ENCODE assay signal across 21 cellular contexts in genomic region chr4:102453827-102454226, GRCh38.
"Had no signal": no experiment of that assay in that cellular context is flagged by ENCODE, and none has a peak within 500 bp of the region (broad histone marks: within the 10 kb centered on the region; RNA-seq: fewer than 3 reads in every experiment).

No MANE protein-coding gene starts in this region.

- H3K27me3 ChIP-seq: heart left ventricle, neutrophil, right lobe of liver, tibial artery, upper lobe of right lung, vagina had no signal

- H3K4me3 ChIP-seq: heart left ventricle, psoas muscle, right lobe of liver, tibial artery, upper lobe of right lung, vagina had no signal

- H3K4me3 Mint-ChIP-seq: naive thymus-derived CD4-positive, alpha-beta T cell; nephron progenitor cell; stimulated activated effector memory CD8-positive, alpha-beta T cell treated with anti-CD3 and anti-CD28 coated beads, Interleukin-12 subunit alpha, Interleukin-12 subunit beta, amount 100 ng/mL, for 72 hours; stimulated activated naive CD8-positive, alpha-beta T cell treated with anti-CD3 and anti-CD28 coated beads, Interleukin-15, Interleukin-2, amounts not matched to agents 100 ng/mL and 50 ng/mL, for 24 hours had no signal

- H3K4me1 ChIP-seq: psoas muscle, right lobe of liver, tibial artery, upper lobe of right lung, vagina had no signal

- H3K9me3 ChIP-seq: heart left ventricle, neutrophil, psoas muscle, right lobe of liver, tibial artery, upper lobe of right lung, vagina had no signal

- H3K4me1 Mint-ChIP-seq: nephron progenitor cell had no signal

- DNase-seq: effector memory CD4-positive, alpha-beta T cell; heart left ventricle; hippocampal formation; kidney glomerular epithelial cell; mesendoderm; naive thymus-derived CD4-positive, alpha-beta T cell; nephron progenitor cell; psoas muscle; retina; right lobe of liver; stimulated activated CD4-positive, alpha-beta T cell treated with anti-CD3 and anti-CD28 coated beads, Interleukin-4, amount 100 ng/mL, for 1 hour; stimulated activated CD8-positive, alpha-beta memory T cell treated with anti-CD3 and anti-CD28 coated beads, Interleukin-4, amount 100 ng/mL, for 48 hours; tibial artery; upper lobe of right lung had no signal

- H3K9me3 Mint-ChIP-seq: nephron progenitor cell; stimulated activated effector memory CD8-positive, alpha-beta T cell treated with anti-CD3 and anti-CD28 coated beads, Interleukin-12 subunit alpha, Interleukin-12 subunit beta, amount 100 ng/mL, for 72 hours; stimulated activated naive CD8-positive, alpha-beta T cell treated with anti-CD3 and anti-CD28 coated beads, Interleukin-15, Interleukin-2, amounts not matched to agents 100 ng/mL and 50 ng/mL, for 24 hours had no signal

- H3K36me3 ChIP-seq: heart left ventricle, neutrophil, right lobe of liver, tibial artery, upper lobe of right lung, vagina had no signal

- H3K27ac Mint-ChIP-seq: nephron progenitor cell; stimulated activated effector memory CD8-positive, alpha-beta T cell treated with anti-CD3 and anti-CD28 coated beads, Interleukin-12 subunit alpha, Interleukin-12 subunit beta, amount 100 ng/mL, for 72 hours; stimulated activated naive CD8-positive, alpha-beta T cell treated with anti-CD3 and anti-CD28 coated beads, Interleukin-15, Interleukin-2, amounts not matched to agents 100 ng/mL and 50 ng/mL, for 24 hours had no signal

- ATAC-seq: esophagus mucosa; heart left ventricle; naive thymus-derived CD4-positive, alpha-beta T cell; psoas muscle; right lobe of liver; stimulated activated effector memory CD8-positive, alpha-beta T cell treated with anti-CD3 and anti-CD28 coated beads, Interleukin-12 subunit alpha, Interleukin-12 subunit beta, amount 100 ng/mL, for 72 hours had no signal

- H3K27me3 Mint-ChIP-seq: stimulated activated naive CD8-positive, alpha-beta T cell treated with anti-CD3 and anti-CD28 coated beads, Interleukin-15, Interleukin-2, amounts not matched to agents 100 ng/mL and 50 ng/mL, for 24 hours had no signal

- H3K27ac ChIP-seq: heart left ventricle, neutrophil, psoas muscle, right lobe of liver, tibial artery, upper lobe of right lung, vagina had no signal

- FAIRE-seq: endometrium, frontal cortex had no signal

- H3K36me3 Mint-ChIP-seq: stimulated activated effector memory CD8-positive, alpha-beta T cell treated with anti-CD3 and anti-CD28 coated beads, Interleukin-12 subunit alpha, Interleukin-12 subunit beta, amount 100 ng/mL, for 72 hours had no signal
